In the genomic region with DNA sequence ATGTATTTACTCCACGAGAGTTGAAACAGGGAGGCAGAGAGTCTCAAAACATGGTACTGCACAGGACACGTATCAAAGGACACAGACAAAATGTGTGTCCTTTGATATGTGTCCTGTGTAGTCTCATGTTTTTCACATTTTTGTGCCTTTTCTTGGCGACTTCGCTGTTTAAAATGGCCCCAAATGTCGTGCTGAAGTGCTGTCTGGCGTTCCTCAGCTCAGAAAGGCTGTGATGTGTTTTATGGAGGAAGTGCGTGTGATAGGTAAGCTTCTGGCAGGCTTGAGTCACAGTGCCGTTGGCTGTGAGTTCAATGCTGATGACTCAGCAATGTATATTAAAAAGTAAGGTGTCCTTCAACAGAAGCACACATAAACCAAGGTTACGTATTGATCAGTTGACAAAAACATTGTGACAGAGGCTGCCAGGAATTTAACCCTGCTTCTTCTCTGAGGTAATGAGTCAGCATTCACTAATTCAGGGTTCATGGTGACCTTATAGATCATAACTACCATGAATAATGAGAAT, we compare ENCODE assay signal across 12 cellular contexts.
DNase-seq lines count a peak whose midpoint lies in the region; ATAC-seq, FAIRE-seq and TF ChIP-seq lines count a peak whose summit lies in the region.
"Had no signal": no experiment of that assay in that cellular context is flagged by ENCODE, and none has a peak within 500 bp of the region (broad histone marks: within the 10 kb centered on the region; RNA-seq: fewer than 3 reads in every experiment).

No MANE protein-coding gene starts in this region.

- peaks cover 28% of the 10 kb centered on the region for H3K27me3 Mint-ChIP-seq in MCF 10A (ENCODE audit: insufficient read depth, unreplicated experiment)

- no peaks in the 10 kb centered on the region for H4K20me1 ChIP-seq in GM23248 (ENCODE audit: insufficient read depth)

- no peaks in the 10 kb centered on the region for H3K79me2 ChIP-seq in GM23248 (ENCODE audit: insufficient read depth)

- H3K4me3 ChIP-seq in GM23248: no peak overlapping the region
- H3K4me3 ChIP-seq: suprapubic skin had no signal

- H3K36me3 Mint-ChIP-seq in MCF 10A (ENCODE audit: insufficient read depth, unreplicated experiment): no peaks in the 10 kb centered on the region
- H3K36me3 Mint-ChIP-seq: activated naive CD8-positive, alpha-beta T cell treated with anti-CD3 and anti-CD28 coated beads for 36 hours had no signal

- POLR2A ChIA-PET in MCF 10A (lab: Yijun Ruan, JAX): no interaction called here

- H3K36me3 ChIP-seq in GM23248 (ENCODE audit: low read depth): no peaks in the 10 kb centered on the region
- H3K36me3 ChIP-seq: suprapubic skin had no signal

- CTCF ChIA-PET in MCF 10A (lab: Yijun Ruan, JAX): interaction anchor here (0.6 kb wide), 2 partner anchors 94 to 391 kb away, joined by 3 read pairs; no protein-coding TSS in a partner anchor

- no peaks in the 10 kb centered on the region for H3K9me2 ChIP-seq in GM23248 (ENCODE audit: insufficient read depth)

- no peak for FAIRE-seq in GM12891 (lab: Jason Lieb, UNC)
- FAIRE-seq: GM18507 had no signal

- no peak overlapping the region for H3K4me2 ChIP-seq in GM23248 (ENCODE audit: unreplicated experiment)

- H3K27me3 ChIP-seq in GM23248 (replicated peaks; ENCODE audit: insufficient read depth): peaks cover 27% of the 10 kb centered on the region

- no peak for TF ChIP-seq POLR2A in GM12891 (IDR thresholded peaks at IDR 0.05; ENCODE audit: low read depth, low read length)

- H3K4me1 Mint-ChIP-seq in MCF 10A (ENCODE audit: insufficient read depth, unreplicated experiment): peaks cover 4% of the 10 kb centered on the region

- TF ChIP-seq CTCF in MCF 10A (IDR thresholded peaks at IDR 0.05; ENCODE audit: unreplicated experiment): no peak

- H3K4me1 ChIP-seq in GM23248 (ENCODE audit: insufficient read depth): peaks cover under 1% of the 10 kb centered on the region

- BruUV-seq in MCF 10A (replicated peaks; lab: Mats Ljungman, UMichigan): no TSS peak

- in situ Hi-C loops in GM23248 (cut with MboI): loop anchor here (10.0 kb wide), 1 partner anchor 1053 kb away; no protein-coding TSS in a partner anchor

- peak; percentile 64 for DNase-seq in GM23248
- DNase-seq in HuH-7.5 (ENCODE audit: low spot score): peak; percentile 52
- DNase-seq in MCF 10A (ENCODE audit: unreplicated experiment): peak; percentile 58
- peak; percentile 35 to 81 for DNase-seq in lung microvascular endothelial cell (ENCODE audit: low read depth in 2 of 2)
- no peak for DNase-seq in GM03348 (ENCODE audit: low spot score)
- no peak for DNase-seq in GM12891 (ENCODE audit: insufficient read length, low spot score)
- DNase-seq: activated CD4-positive, alpha-beta T cell treated with anti-CD3 and anti-CD28 coated beads for 4 hours; activated naive CD8-positive, alpha-beta T cell treated with anti-CD3 and anti-CD28 coated beads for 36 hours; DMS79 had no signal

- no peaks in the 10 kb centered on the region for H3K9me3 ChIP-seq in GM23248 (ENCODE audit: low read depth)
- H3K9me3 ChIP-seq: suprapubic skin had no signal

- no peaks in the 10 kb centered on the region for H3F3A ChIP-seq in GM23248 (ENCODE audit: insufficient read depth)

- H3K9ac ChIP-seq in GM23248: no peak overlapping the region

- H3K4me3 Mint-ChIP-seq in MCF 10A (ENCODE audit: unreplicated experiment): no peak overlapping the region
- H3K4me3 Mint-ChIP-seq: activated naive CD8-positive, alpha-beta T cell treated with anti-CD3 and anti-CD28 coated beads for 36 hours had no signal

- no peak for ATAC-seq in GM21529 (IDR thresholded peaks at IDR 0.05; ENCODE audit: unreplicated experiment)

- no peak overlapping the region for H2AFZ ChIP-seq in GM23248

- no peak overlapping the region for H3K27ac Mint-ChIP-seq in MCF 10A (ENCODE audit: low read depth, unreplicated experiment)
- H3K27ac Mint-ChIP-seq: activated naive CD8-positive, alpha-beta T cell treated with anti-CD3 and anti-CD28 coated beads for 36 hours had no signal

- intact Hi-C loops in MCF 10A (cut with micrococcal nuclease): loop anchor here (5.0 kb wide), 2 partner anchors 621 to 1356 kb away; a partner anchor contains a TSS

- 56 to 65% methylated on average over 9 of the region's 9 CpGs for WGBS in GM23248 (ENCODE audit: low coverage in 1 of 2, low lambda C conversion rate in 2 of 2, missing lambda C conversion rate in 2 of 2), 2 experiments

- no peak overlapping the region for H3K27ac ChIP-seq in GM23248
- H3K27ac ChIP-seq: suprapubic skin had no signal

- peaks cover 8% of the 10 kb centered on the region for H3K9me3 Mint-ChIP-seq in MCF 10A (ENCODE audit: unreplicated experiment)
- H3K9me3 Mint-ChIP-seq: activated naive CD8-positive, alpha-beta T cell treated with anti-CD3 and anti-CD28 coated beads for 36 hours had no signal

TF ChIP-seq in GM12891, 5 proteins besides CTCF, POLR2A, EP300 and RAD21:
- no peak for TF ChIP-seq POU2F2 (IDR thresholded peaks at IDR 0.05; ENCODE audit: low read depth, low read length)
- no peak for TF ChIP-seq TAF1 (IDR thresholded peaks at IDR 0.05; ENCODE audit: low read depth, low read length)
- TF ChIP-seq SPI1 (IDR thresholded peaks at IDR 0.05; ENCODE audit: low read depth, low read length): no peak
- TF ChIP-seq PAX5 (IDR thresholded peaks at IDR 0.05; ENCODE audit: insufficient read depth, low read length, severe bottlenecking): no peak
- no peak for TF ChIP-seq POLR2AphosphoS5 (IDR thresholded peaks at IDR 0.05; ENCODE audit: low read depth, low read length)

Comparison
In these comparisons a context has a peak if more than half of its experiments do, and no peak if none do; other contexts are left out.
1. DNase-seq: peak in GM23248 (single experiment), HuH-7.5 (single experiment), MCF 10A (single experiment) and lung microvascular endothelial cell (2 of 2); none in GM03348 (single experiment) and GM12891 (single experiment).